15 cellular contexts compared by ENCODE assay signal in genomic region chr1:27253611-27254010, GRCh38. TPM values are rescaled to one million over a fixed set of nuclear protein-coding genes. Genes with fewer than 3 reads are reported as not detected.
DNase-seq lines count a peak whose midpoint lies in the region; ATAC-seq and TF ChIP-seq lines count a peak whose summit lies in the region.
"Had no signal": no experiment of that assay in that cellular context is flagged by ENCODE, and none has a peak within 500 bp of the region (broad histone marks: within the 10 kb centered on the region; RNA-seq: fewer than 3 reads in every experiment).

No MANE protein-coding gene starts in this region.

- POLR2A ChIA-PET in GM10248 (lab: Yijun Ruan, JAX) = interaction anchor here (0.7 kb wide), 1 partner anchor 357 kb away, joined by 4 read pairs; no protein-coding TSS in a partner anchor

- CTCF ChIA-PET in GM10248 (lab: Yijun Ruan, JAX) = interaction anchor here (1.8 to 2.2 kb wide), 2 partner anchors 43 to 56 kb away, joined by 4 to 8 read pairs; no protein-coding TSS in a partner anchor

- no peaks in the 10 kb centered on the region for H3K9me3 Mint-ChIP-seq in activated T-cell treated with anti-CD3 and anti-CD28 coated beads, Interleukin-2, amount 50 U/mL, for 4 hours
- no peaks in the 10 kb centered on the region for H3K9me3 Mint-ChIP-seq in natural killer cell treated with Interleukin-12 subunit alpha and Interleukin-12 subunit beta and Interleukin-15 and Interleukin-18, amount 100 ng/mL, for 72 hours

- peak overlapping the region; percentile 76 for H3K4me3 Mint-ChIP-seq in activated T-cell treated with anti-CD3 and anti-CD28 coated beads, Interleukin-2, amount 50 U/mL, for 4 hours
- H3K4me3 Mint-ChIP-seq in T-helper 17 cell = peak overlapping the region; percentile 25
- peak overlapping the region; percentile 51 for H3K4me3 Mint-ChIP-seq in natural killer cell treated with Interleukin-12 subunit alpha and Interleukin-12 subunit beta and Interleukin-15 and Interleukin-18, amount 100 ng/mL, for 72 hours

- no peaks in the 10 kb centered on the region for H3K9me3 ChIP-seq in T-helper 17 cell (ENCODE audit: control insufficient read depth, low read length, poor library complexity, severe bottlenecking)
- H3K9me3 ChIP-seq: heart left ventricle, ovary, Peyer's patch, sigmoid colon had no signal

- DNase-seq in activated T-cell treated with anti-CD3 and anti-CD28 coated beads, Interleukin-2, amount 50 U/mL, for 4 hours = no peak
- DNase-seq in activated T-cell treated with anti-CD3 and anti-CD28 coated beads, Interleukin-2, amount 50 U/mL, for 48 hours = no peak
- DNase-seq in GM10248 (ENCODE audit: extremely low spot score) (peak; percentile 34), T-helper 17 cell (no peak), retina (no peak)
- no peak for DNase-seq in natural killer cell treated with Interleukin-12 subunit alpha and Interleukin-12 subunit beta and Interleukin-15 and Interleukin-18, amount 100 ng/mL, for 72 hours (ENCODE audit: low spot score)
- no peak for DNase-seq in NK-92 treated with Interleukin-12 subunit alpha and Interleukin-12 subunit beta, amount 100 ng/mL, for 24 hours (lab: John Stamatoyannopoulos, UW)
- DNase-seq: activated effector memory CD4-positive, alpha-beta T cell treated with anti-CD3 and anti-CD28 coated beads, Interleukin-2, amount 50 U/mL, for 16 hours; heart left ventricle; NCI-H1417; NCI-H2171 treated with DMSO at 0.1 percent for 48 hours; ovary; Peyer's patch; sigmoid colon had no signal

- H3K27ac Mint-ChIP-seq in T-helper 17 cell = peak overlapping the region; percentile 66
- H3K27ac Mint-ChIP-seq in natural killer cell treated with Interleukin-12 subunit alpha and Interleukin-12 subunit beta and Interleukin-15 and Interleukin-18, amount 100 ng/mL, for 72 hours = peak overlapping the region; percentile 24 to 81

- peaks cover 47% of the 10 kb centered on the region for H3K4me1 Mint-ChIP-seq in activated T-cell treated with anti-CD3 and anti-CD28 coated beads, Interleukin-2, amount 50 U/mL, for 4 hours (ENCODE audit: low read depth)
- peaks cover 34% of the 10 kb centered on the region for H3K4me1 Mint-ChIP-seq in T-helper 17 cell
- peaks cover 26 to 31% of the 10 kb centered on the region in 2 donors for H3K4me1 Mint-ChIP-seq in natural killer cell treated with Interleukin-12 subunit alpha and Interleukin-12 subunit beta and Interleukin-15 and Interleukin-18, amount 100 ng/mL, for 72 hours (ENCODE audit: low read depth in 2 of 2)

- H3K36me3 Mint-ChIP-seq in activated T-cell treated with anti-CD3 and anti-CD28 coated beads, Interleukin-2, amount 50 U/mL, for 4 hours (ENCODE audit: insufficient read depth) = peaks cover 9% of the 10 kb centered on the region
- peaks cover 5% of the 10 kb centered on the region for H3K36me3 Mint-ChIP-seq in T-helper 17 cell (ENCODE audit: low read depth)
- H3K36me3 Mint-ChIP-seq in natural killer cell treated with Interleukin-12 subunit alpha and Interleukin-12 subunit beta and Interleukin-15 and Interleukin-18, amount 100 ng/mL, for 72 hours = no peaks in the 10 kb centered on the region

- H3K27me3 Mint-ChIP-seq in activated T-cell treated with anti-CD3 and anti-CD28 coated beads, Interleukin-2, amount 50 U/mL, for 4 hours (ENCODE audit: low read depth) = no peaks in the 10 kb centered on the region
- H3K27me3 Mint-ChIP-seq in T-helper 17 cell = no peaks in the 10 kb centered on the region
- H3K27me3 Mint-ChIP-seq in natural killer cell treated with Interleukin-12 subunit alpha and Interleukin-12 subunit beta and Interleukin-15 and Interleukin-18, amount 100 ng/mL, for 72 hours = no peaks in the 10 kb centered on the region

- peak; percentile 74 to 79 for ATAC-seq in activated T-cell treated with anti-CD3 and anti-CD28 coated beads, Interleukin-2, amount 50 U/mL, for 4 hours
- no peak for ATAC-seq in T-helper 17 cell
- no peak for ATAC-seq in natural killer cell treated with Interleukin-12 subunit alpha and Interleukin-12 subunit beta and Interleukin-15 and Interleukin-18, amount 100 ng/mL, for 72 hours
- ATAC-seq in HG02623 (IDR thresholded peaks at IDR 0.05; ENCODE audit: unreplicated experiment) = no peak
- ATAC-seq: heart left ventricle had no signal

- TF ChIP-seq CTCF in GM10248 (IDR thresholded peaks at IDR 0.05; ENCODE audit: control extremely low read depth, extremely low read depth, low read depth, missing control alignments) = no peak

RNA-seq across cellular contexts. Expression of gene WDTC1, which starts 19.2 kb away (rescaled TPM):
- 10 to 100 TPM in 2 of 3 donors, 1 to 10 TPM in 1; 7.1 to 12.4 (median 10.5) TPM for total RNA-seq in activated T-cell treated with anti-CD3 and anti-CD28 coated beads, Interleukin-2, amount 50 U/mL, for 4 hours
- total RNA-seq in T-helper 17 cell = 10 to 100 TPM; 30.7 to 32.9 TPM
- total RNA-seq in natural killer cell treated with Interleukin-12 subunit alpha and Interleukin-12 subunit beta and Interleukin-15 and Interleukin-18, amount 100 ng/mL, for 72 hours = 10 to 100 TPM; 30.2 to 33.9 TPM

Comparison
In these comparisons a context has a peak if more than half of its experiments do, and no peak if none do; other contexts are left out.
1. ATAC-seq: peak in activated T-cell treated with anti-CD3 and anti-CD28 coated beads, Interleukin-2, amount 50 U/mL, for 4 hours (2 of 2); none in T-helper 17 cell (single experiment), natural killer cell treated with Interleukin-12 subunit alpha and Interleukin-12 subunit beta and Interleukin-15 and Interleukin-18, amount 100 ng/mL, for 72 hours (0 of 2) and HG02623 (single experiment).
2. H3K4me3 Mint-ChIP-seq: peak in every context shown above with its lines; median percentile 76 in activated T-cell treated with anti-CD3 and anti-CD28 coated beads, Interleukin-2, amount 50 U/mL, for 4 hours; 51 in natural killer cell treated with Interleukin-12 subunit alpha and Interleukin-12 subunit beta and Interleukin-15 and Interleukin-18, amount 100 ng/mL, for 72 hours; 25 in T-helper 17 cell.